Comparison of ENCODE assay signal across 33 cellular contexts in the genomic region with DNA sequence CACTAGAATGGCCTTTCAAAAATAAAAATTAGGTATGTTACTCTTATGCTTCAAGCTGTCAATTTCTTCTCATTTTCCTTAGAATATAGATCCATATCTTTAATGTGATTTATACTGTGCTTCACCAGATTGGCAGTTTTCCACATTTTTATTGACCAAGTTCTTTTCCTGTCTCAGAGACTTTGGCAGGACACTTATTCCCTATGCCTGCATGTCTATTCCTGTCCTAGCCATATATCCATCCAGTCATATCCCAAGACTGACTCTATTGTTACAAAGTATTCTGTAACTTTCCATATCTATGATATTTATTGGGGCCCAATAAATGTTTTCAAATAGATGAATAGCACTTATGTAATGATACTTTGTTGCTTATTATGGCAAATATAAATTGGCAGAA.
"Had no signal": no experiment of that assay in that cellular context is flagged by ENCODE, and none has a peak within 500 bp of the region (broad histone marks: within the 10 kb centered on the region; RNA-seq: fewer than 3 reads in every experiment).

No MANE protein-coding gene starts in this region.

- H3K36me3 ChIP-seq: adrenal gland, gastrocnemius medialis, heart right ventricle had no signal

- H3K4me1 ChIP-seq: adrenal gland, body of pancreas, gastrocnemius medialis, heart right ventricle had no signal

- H3K4me3 Mint-ChIP-seq: activated CD4-positive, alpha-beta memory T cell treated with anti-CD3 and anti-CD28 coated beads for 36 hours; activated CD4-positive, alpha-beta T cell treated with anti-CD3 and anti-CD28 coated beads for 36 hours; activated CD4-positive, alpha-beta T cell treated with anti-CD3 and anti-CD28 coated beads, Interleukin-2, amount 10 ng/mL, durations not matched to agents 24 days and 14 days; activated CD8-positive, alpha-beta memory T cell treated with anti-CD3 and anti-CD28 coated beads, Interleukin-2, amount 10 ng/mL, durations not matched to agents 7 days and 5 days; activated CD8-positive, alpha-beta T cell treated with anti-CD3 and anti-CD28 coated beads, Interleukin-2, amount 10 ng/mL, durations not matched to agents 7 days and 5 days; activated naive CD4-positive, alpha-beta T cell treated with anti-CD3 and anti-CD28 coated beads for 36 hours; activated naive CD4-positive, alpha-beta T cell treated with anti-CD3 and anti-CD28 coated beads, Interleukin-2, amount 50 U/mL, for 24 hours; activated naive CD8-positive, alpha-beta T cell treated with anti-CD3 and anti-CD28 coated beads for 36 hours; activated naive CD8-positive, alpha-beta T cell treated with anti-CD3 and anti-CD28 coated beads, Interleukin-2, amount 50 U/mL, for 24 hours; activated T-helper 1 cell treated with anti-CD3 and anti-CD28 coated beads, Interleukin-12 subunit alpha, Interleukin-12 subunit beta, Interleukin-2, Interleukin-4 antibody, amounts not matched to agents 30 ng/mL and 10 ng/mL and 1 ng/mL, durations not matched to agents 14 hours and 24 hours and 36 hours; central memory CD8-positive, alpha-beta T cell; dendritic cell treated with granulocyte-macrophage colony-stimulating factor and Interleukin-4, amounts not matched to agents 40 ng/mL and 50 ng/mL, for 4 days; effector memory CD8-positive, alpha-beta T cell had no signal

- DNase-seq: activated CD4-positive, alpha-beta memory T cell treated with anti-CD3 and anti-CD28 coated beads for 36 hours; activated CD4-positive, alpha-beta T cell treated with anti-CD3 and anti-CD28 coated beads for 36 hours; activated CD4-positive, alpha-beta T cell treated with anti-CD3 and anti-CD28 coated beads, Interleukin-2, amount 10 ng/mL, durations not matched to agents 24 days and 14 days; activated CD4-positive, CD25-positive, alpha-beta regulatory T cell; activated CD4-positive, CD25-positive, alpha-beta regulatory T cell treated with anti-CD3 and anti-CD28 coated beads, Interleukin-2, amount 50 U/mL, for 72 hours; activated CD8-positive, alpha-beta memory T cell treated with anti-CD3 and anti-CD28 coated beads, Interleukin-2, amount 10 ng/mL, durations not matched to agents 7 days and 5 days; activated CD8-positive, alpha-beta memory T cell treated with anti-CD3 and anti-CD28 coated beads, Interleukin-2, amount 50 U/mL, for 4 hours; activated CD8-positive, alpha-beta T cell treated with anti-CD3 and anti-CD28 coated beads, Interleukin-2, amount 10 ng/mL, durations not matched to agents 7 days and 5 days; activated effector memory CD4-positive, alpha-beta T cell treated with anti-CD3 and anti-CD28 coated beads, Interleukin-2, amount 50 U/mL, for 16 hours; activated naive CD4-positive, alpha-beta T cell treated with anti-CD3 and anti-CD28 coated beads for 36 hours; activated naive CD8-positive, alpha-beta T cell treated with anti-CD3 and anti-CD28 coated beads for 36 hours; activated naive CD8-positive, alpha-beta T cell treated with anti-CD3 and anti-CD28 coated beads, Interleukin-2, amount 50 U/mL, for 24 hours; activated T-cell treated with anti-CD3 and anti-CD28 coated beads, Interleukin-2, amount 50 U/mL, for 1 hour; activated T-cell treated with anti-CD3 and anti-CD28 coated beads, Interleukin-2, amount 50 U/mL, for 48 hours; adrenal gland; amygdala; aorta; body of pancreas; effector CD4-positive, alpha-beta T cell; effector memory CD8-positive, alpha-beta T cell; foreskin fibroblast; gastrocnemius medialis; glutamatergic neuron; heart right ventricle; T-helper 2 cell had no signal

- H3K9me3 Mint-ChIP-seq: activated CD4-positive, alpha-beta T cell treated with anti-CD3 and anti-CD28 coated beads, Interleukin-2, amount 10 ng/mL, durations not matched to agents 24 days and 14 days; activated T-helper 1 cell treated with anti-CD3 and anti-CD28 coated beads, Interleukin-12 subunit alpha, Interleukin-12 subunit beta, Interleukin-2, Interleukin-4 antibody, amounts not matched to agents 30 ng/mL and 10 ng/mL and 1 ng/mL, durations not matched to agents 14 hours and 24 hours and 36 hours had no signal

- H3K27ac ChIP-seq: adrenal gland, body of pancreas, coronary artery, gastrocnemius medialis, heart right ventricle, hepatocyte had no signal

- H3K4me3 ChIP-seq: adrenal gland, body of pancreas, coronary artery, gastrocnemius medialis, heart right ventricle, hepatocyte had no signal

- H3K27ac Mint-ChIP-seq: activated CD4-positive, alpha-beta memory T cell treated with anti-CD3 and anti-CD28 coated beads for 36 hours; activated CD4-positive, alpha-beta T cell treated with anti-CD3 and anti-CD28 coated beads for 36 hours; activated CD4-positive, alpha-beta T cell treated with anti-CD3 and anti-CD28 coated beads, Interleukin-2, amount 10 ng/mL, durations not matched to agents 24 days and 14 days; activated CD8-positive, alpha-beta memory T cell treated with anti-CD3 and anti-CD28 coated beads, Interleukin-2, amount 10 ng/mL, durations not matched to agents 7 days and 5 days; activated CD8-positive, alpha-beta T cell treated with anti-CD3 and anti-CD28 coated beads, Interleukin-2, amount 10 ng/mL, durations not matched to agents 7 days and 5 days; activated naive CD4-positive, alpha-beta T cell treated with anti-CD3 and anti-CD28 coated beads for 36 hours; activated naive CD4-positive, alpha-beta T cell treated with anti-CD3 and anti-CD28 coated beads, Interleukin-2, amount 50 U/mL, for 24 hours; activated naive CD8-positive, alpha-beta T cell treated with anti-CD3 and anti-CD28 coated beads for 36 hours; activated naive CD8-positive, alpha-beta T cell treated with anti-CD3 and anti-CD28 coated beads, Interleukin-2, amount 50 U/mL, for 24 hours; activated T-helper 1 cell treated with anti-CD3 and anti-CD28 coated beads, Interleukin-12 subunit alpha, Interleukin-12 subunit beta, Interleukin-2, Interleukin-4 antibody, amounts not matched to agents 30 ng/mL and 10 ng/mL and 1 ng/mL, durations not matched to agents 14 hours and 24 hours and 36 hours; activated T-helper 2 cell treated with anti-CD3 and anti-CD28 coated beads, Interferon-gamma antibody, Interleukin-2, Interleukin-4, amounts not matched to agents 10 μg/mL and 5 μg/mL and 100 μg/mL, durations not matched to agents 14 hours and 24 hours and 36 hours; dendritic cell treated with granulocyte-macrophage colony-stimulating factor and Interleukin-4, amounts not matched to agents 40 ng/mL and 50 ng/mL, for 4 days; effector memory CD8-positive, alpha-beta T cell had no signal

- H3K36me3 Mint-ChIP-seq: activated CD4-positive, alpha-beta memory T cell treated with anti-CD3 and anti-CD28 coated beads for 36 hours; activated CD8-positive, alpha-beta memory T cell treated with anti-CD3 and anti-CD28 coated beads, Interleukin-2, amount 10 ng/mL, durations not matched to agents 7 days and 5 days; activated naive CD4-positive, alpha-beta T cell treated with anti-CD3 and anti-CD28 coated beads, Interleukin-2, amount 50 U/mL, for 24 hours; activated naive CD8-positive, alpha-beta T cell treated with anti-CD3 and anti-CD28 coated beads for 36 hours had no signal

- H3K4me2 ChIP-seq: hepatocyte had no signal

- H3K27me3 ChIP-seq: adrenal gland, body of pancreas, gastrocnemius medialis, heart right ventricle, hepatocyte had no signal

- H2AFZ ChIP-seq: hepatocyte had no signal

- H3K79me2 ChIP-seq: hepatocyte had no signal

- H3K27me3 Mint-ChIP-seq: activated CD4-positive, alpha-beta memory T cell treated with anti-CD3 and anti-CD28 coated beads for 36 hours; activated CD4-positive, alpha-beta T cell treated with anti-CD3 and anti-CD28 coated beads for 36 hours; activated CD4-positive, alpha-beta T cell treated with anti-CD3 and anti-CD28 coated beads, Interleukin-2, amount 10 ng/mL, durations not matched to agents 24 days and 14 days; activated CD8-positive, alpha-beta memory T cell treated with anti-CD3 and anti-CD28 coated beads, Interleukin-2, amount 10 ng/mL, durations not matched to agents 7 days and 5 days; activated naive CD4-positive, alpha-beta T cell treated with anti-CD3 and anti-CD28 coated beads, Interleukin-2, amount 50 U/mL, for 24 hours; activated naive CD8-positive, alpha-beta T cell treated with anti-CD3 and anti-CD28 coated beads for 36 hours; activated naive CD8-positive, alpha-beta T cell treated with anti-CD3 and anti-CD28 coated beads, Interleukin-2, amount 50 U/mL, for 24 hours; central memory CD8-positive, alpha-beta T cell; dendritic cell treated with granulocyte-macrophage colony-stimulating factor and Interleukin-4, amounts not matched to agents 40 ng/mL and 50 ng/mL, for 4 days; effector memory CD8-positive, alpha-beta T cell had no signal

- H3K4me1 Mint-ChIP-seq: activated CD4-positive, alpha-beta T cell treated with anti-CD3 and anti-CD28 coated beads for 36 hours; activated CD4-positive, alpha-beta T cell treated with anti-CD3 and anti-CD28 coated beads, Interleukin-2, amount 10 ng/mL, durations not matched to agents 24 days and 14 days; activated CD8-positive, alpha-beta memory T cell treated with anti-CD3 and anti-CD28 coated beads, Interleukin-2, amount 10 ng/mL, durations not matched to agents 7 days and 5 days; activated naive CD4-positive, alpha-beta T cell treated with anti-CD3 and anti-CD28 coated beads, Interleukin-2, amount 50 U/mL, for 24 hours; activated naive CD8-positive, alpha-beta T cell treated with anti-CD3 and anti-CD28 coated beads for 36 hours; activated naive CD8-positive, alpha-beta T cell treated with anti-CD3 and anti-CD28 coated beads, Interleukin-2, amount 50 U/mL, for 24 hours; central memory CD8-positive, alpha-beta T cell had no signal

- H3K9me3 ChIP-seq: adrenal gland, body of pancreas, gastrocnemius medialis, heart right ventricle had no signal

- ATAC-seq: activated CD4-positive, alpha-beta T cell treated with anti-CD3 and anti-CD28 coated beads for 36 hours; activated CD8-positive, alpha-beta memory T cell treated with anti-CD3 and anti-CD28 coated beads, Interleukin-2, amount 10 ng/mL, durations not matched to agents 7 days and 5 days; activated CD8-positive, alpha-beta T cell treated with anti-CD3 and anti-CD28 coated beads, Interleukin-2, amount 10 ng/mL, durations not matched to agents 7 days and 5 days; activated naive CD8-positive, alpha-beta T cell treated with anti-CD3 and anti-CD28 coated beads, Interleukin-2, amount 50 U/mL, for 24 hours; body of pancreas; effector memory CD8-positive, alpha-beta T cell; esophagus mucosa; gastrocnemius medialis; heart right ventricle had no signal
